In genomic region chr17:19136605-19137004, GRCh38 we compare ENCODE assay signal across 3 cellular contexts. TPM values are rescaled to one million over a fixed set of nuclear protein-coding genes. Genes with fewer than 3 reads are reported as not detected.
"Had no signal": no experiment of that assay in that cellular context is flagged by ENCODE, and none has a peak within 500 bp of the region (broad histone marks: within the 10 kb centered on the region; RNA-seq: fewer than 3 reads in every experiment).

No MANE protein-coding gene starts in this region.

RNA-seq across cellular contexts. Expression of gene GRAPL, which starts 9.2 kb away (rescaled TPM):
- total RNA-seq: occipital lobe had no signal
- polyA plus RNA-seq: immature natural killer cell, neural cell had no signal
